In the genomic region with DNA sequence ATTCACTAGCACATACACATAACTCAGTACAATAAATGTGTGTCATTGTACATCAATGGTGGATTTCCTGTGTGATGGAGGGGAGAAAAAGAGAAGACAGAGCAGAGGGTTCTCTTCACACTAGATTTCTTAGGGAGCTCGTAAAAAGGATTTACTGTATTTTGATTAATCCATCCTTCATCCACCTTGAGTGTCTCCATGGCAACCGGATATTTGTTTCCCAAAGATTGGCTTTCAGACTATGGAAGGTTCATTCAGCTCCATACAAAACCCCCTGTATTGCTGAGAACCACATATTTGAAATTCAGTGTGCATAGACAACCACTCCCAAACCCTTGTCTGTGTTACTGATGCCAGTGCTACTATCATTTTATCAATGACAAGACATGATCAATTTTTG, we compare ENCODE assay signal across 14 cellular contexts.
"Had no signal": no experiment of that assay in that cellular context is flagged by ENCODE, and none has a peak within 500 bp of the region (broad histone marks: within the 10 kb centered on the region; RNA-seq: fewer than 3 reads in every experiment).

No MANE protein-coding gene starts in this region.

- H3K27ac Mint-ChIP-seq: naive thymus-derived CD4-positive, alpha-beta T cell; neural progenitor cell; type B pancreatic cell had no signal

- H3K4me3 Mint-ChIP-seq: naive thymus-derived CD4-positive, alpha-beta T cell; neural progenitor cell; type B pancreatic cell had no signal

- H3K36me3 Mint-ChIP-seq: naive thymus-derived CD4-positive, alpha-beta T cell; type B pancreatic cell had no signal

- ATAC-seq: foreskin keratinocyte; left colon; naive thymus-derived CD4-positive, alpha-beta T cell had no signal

- DNase-seq: colonic mucosa; dermis blood vessel endothelial cell; esophagus squamous epithelium; foreskin keratinocyte; left colon; mesendoderm; naive thymus-derived CD4-positive, alpha-beta T cell; ovary; small intestine; stimulated activated CD4-positive, alpha-beta T cell treated with anti-CD3 and anti-CD28 coated beads, Interleukin-12 subunit alpha, Interleukin-12 subunit beta, amount 100 ng/mL, for 4 hours; stimulated activated naive CD4-positive, alpha-beta T cell; stomach had no signal

- H3K27me3 Mint-ChIP-seq: type B pancreatic cell had no signal
